ENCODE assay signal across 18 cellular contexts in genomic region chr1:30052178-30052577, GRCh38.
DNase-seq lines count a peak whose midpoint lies in the region; ATAC-seq and TF ChIP-seq lines count a peak whose summit lies in the region.
"Had no signal": no experiment of that assay in that cellular context is flagged by ENCODE, and none has a peak within 500 bp of the region (broad histone marks: within the 10 kb centered on the region; RNA-seq: fewer than 3 reads in every experiment).

No MANE protein-coding gene starts in this region.

- in situ Hi-C loops in SK-MEL-5 (cut with HindIII; ENCODE audit: low pct_unique_long_range_greater_than_20kb, low sequenced_read_pairs) = no loop called here

- TF ChIP-seq CTCF in fibroblast of villous mesenchyme (IDR thresholded peaks at IDR 0.05; ENCODE audit: insufficient read depth, low read depth, low read length) = peak; percentile 9

- ATAC-seq in SK-N-SH treated with all-trans-retinoic acid at 6 μM for 48 hours = no peak

- DNase-seq in activated effector memory CD4-positive, alpha-beta T cell treated with anti-CD3 and anti-CD28 coated beads, Interleukin-2, amount 50 U/mL, for 16 hours = peak; percentile 16
- DNase-seq in activated effector memory CD4-positive, alpha-beta T cell treated with Interleukin-2 at 50 U/mL for 16 hours = no peak
- DNase-seq in SK-MEL-5 (ENCODE audit: low read depth, low spot score) = peak; percentile 9
- DNase-seq in fibroblast of villous mesenchyme (ENCODE audit: low read depth) = no peak
- DNase-seq in CD1c-positive myeloid dendritic cell (ENCODE audit: extremely low spot score) = no peak
- DNase-seq in HPDE6-E6E7 (ENCODE audit: extremely low spot score) = no peak
- no peak for DNase-seq in epidermal melanocyte (ENCODE audit: insufficient read length, low spot score)
- DNase-seq: 8988T; DMS 273 treated with DMSO at 0.1 percent for 48 hours; DND-41; NCI-H1417 treated with DMSO at 0.1 percent for 48 hours; NCI-H1930; NCI-H526; NK-92 treated with Interleukin-12 subunit alpha and Interleukin-12 subunit beta, amount 100 ng/mL, for 24 hours; Right ventricle myocardium superior had no signal

- no peak overlapping the region for H3K4me3 ChIP-seq in fibroblast of villous mesenchyme (ENCODE audit: low read depth, low read length)
- H3K4me3 ChIP-seq: HAP-1, SK-N-MC had no signal

TF ChIP-seq in SK-N-SH treated with all-trans-retinoic acid at 6 μM for 48 hours, 23 proteins besides CTCF, POLR2A, EP300 and RAD21:
- TF ChIP-seq CSRNP3 (CRISPR knock-in tag; IDR thresholded peaks at IDR 0.05) (no peak), ZFP3 (CRISPR knock-in tag; IDR thresholded peaks at IDR 0.05) (no peak)

Comparison
In these comparisons a context has a peak if more than half of its experiments do, and no peak if none do; other contexts are left out.
1. DNase-seq: peak in activated effector memory CD4-positive, alpha-beta T cell treated with anti-CD3 and anti-CD28 coated beads, Interleukin-2, amount 50 U/mL, for 16 hours (single experiment) and SK-MEL-5 (single experiment); none in activated effector memory CD4-positive, alpha-beta T cell treated with Interleukin-2 at 50 U/mL for 16 hours (single experiment), fibroblast of villous mesenchyme (single experiment), CD1c-positive myeloid dendritic cell (single experiment), HPDE6-E6E7 (single experiment) and epidermal melanocyte (single experiment).